Comparison of ENCODE assay signal across 17 cellular contexts in the genomic region with DNA sequence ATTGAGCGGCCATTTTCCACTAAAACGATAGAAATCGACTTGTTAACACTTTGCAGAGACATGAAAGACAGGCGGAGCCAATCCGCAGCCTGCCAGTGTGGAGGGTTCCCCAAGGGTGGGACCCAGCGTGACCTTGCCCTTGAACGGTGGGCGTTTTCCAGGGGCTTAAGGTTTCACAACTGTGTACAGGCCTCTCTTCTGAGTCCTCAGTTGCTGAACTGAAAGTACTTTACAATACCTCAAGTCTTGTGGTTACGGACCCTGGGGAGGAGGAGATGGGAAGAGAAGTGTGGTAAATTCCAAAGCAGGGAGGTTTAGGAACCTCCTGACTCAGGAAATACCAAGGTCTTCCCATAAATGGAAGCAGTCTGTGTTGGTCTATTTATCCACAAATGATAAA.
DNase-seq lines count a peak whose midpoint lies in the region; ATAC-seq and TF ChIP-seq lines count a peak whose summit lies in the region.
"Had no signal": no experiment of that assay in that cellular context is flagged by ENCODE, and none has a peak within 500 bp of the region (broad histone marks: within the 10 kb centered on the region; RNA-seq: fewer than 3 reads in every experiment).

No MANE protein-coding gene starts in this region.

- H3K9me3 Mint-ChIP-seq in activated CD4-positive, alpha-beta T cell treated with anti-CD3 and anti-CD28 coated beads for 36 hours (ENCODE audit: low read depth), result no peaks in the 10 kb centered on the region
- H3K9me3 Mint-ChIP-seq in activated CD4-positive, alpha-beta T cell treated with anti-CD3 and anti-CD28 coated beads, Interleukin-2, amount 10 ng/mL, durations not matched to agents 24 days and 14 days, result no peaks in the 10 kb centered on the region
- H3K9me3 Mint-ChIP-seq: stimulated activated memory B cell treated with anti-CD40 and anti-IgM and Interleukin-4, amounts not matched to agents 10 μg/mL and 1 μg/mL and 100 μg/mL, for 72 hours; T-cell had no signal

- in situ Hi-C loops in astrocyte of the cerebellum (cut with HindIII; ENCODE audit: low sequenced_read_pairs), result no loop called here
- in situ Hi-C loops in HAP-1 (cut with MboI; ENCODE audit: low sequenced_read_pairs), result loop anchor here (10.0 kb wide), 1 partner anchor 460 kb away; no protein-coding TSS in a partner anchor

- no peaks in the 10 kb centered on the region for H3K27me3 Mint-ChIP-seq in activated CD4-positive, alpha-beta T cell treated with anti-CD3 and anti-CD28 coated beads for 36 hours
- H3K27me3 Mint-ChIP-seq in activated CD4-positive, alpha-beta T cell treated with anti-CD3 and anti-CD28 coated beads, Interleukin-2, amount 10 ng/mL, durations not matched to agents 24 days and 14 days, result no peaks in the 10 kb centered on the region
- H3K27me3 Mint-ChIP-seq: T-cell had no signal

- peak overlapping the region; percentile 55 for H3K27ac Mint-ChIP-seq in activated CD4-positive, alpha-beta T cell treated with anti-CD3 and anti-CD28 coated beads for 36 hours
- no peak overlapping the region for H3K27ac Mint-ChIP-seq in activated CD4-positive, alpha-beta T cell treated with anti-CD3 and anti-CD28 coated beads, Interleukin-2, amount 10 ng/mL, durations not matched to agents 24 days and 14 days
- H3K27ac Mint-ChIP-seq: stimulated activated memory B cell treated with anti-CD40 and anti-IgM and Interleukin-4, amounts not matched to agents 10 μg/mL and 1 μg/mL and 100 μg/mL, for 72 hours; T-cell had no signal

- H3K4me1 ChIP-seq in HAP-1, result no peaks in the 10 kb centered on the region
- H3K4me1 ChIP-seq: adrenal gland, gastrocnemius medialis, Peyer's patch, spleen had no signal

- no peak for ATAC-seq in activated CD4-positive, alpha-beta T cell treated with anti-CD3 and anti-CD28 coated beads for 36 hours
- ATAC-seq: gastrocnemius medialis had no signal

- H3K9me3 ChIP-seq in HAP-1, result no peaks in the 10 kb centered on the region
- H3K9me3 ChIP-seq: adrenal gland, gastrocnemius medialis, Peyer's patch, spleen, tibial nerve had no signal

- H3K4me1 Mint-ChIP-seq in activated CD4-positive, alpha-beta T cell treated with anti-CD3 and anti-CD28 coated beads for 36 hours, result peaks cover 16% of the 10 kb centered on the region
- H3K4me1 Mint-ChIP-seq in activated CD4-positive, alpha-beta T cell treated with anti-CD3 and anti-CD28 coated beads, Interleukin-2, amount 10 ng/mL, durations not matched to agents 24 days and 14 days, result peaks cover 9% of the 10 kb centered on the region

- H3K27me3 ChIP-seq in kidney epithelial cell (ENCODE audit: control insufficient read depth, insufficient read depth, low read length) (no peaks in the 10 kb centered on the region), HAP-1 (ENCODE audit: low read depth) (no peaks in the 10 kb centered on the region)
- H3K27me3 ChIP-seq: adrenal gland, gastrocnemius medialis, Peyer's patch, spleen, tibial nerve had no signal

- H3K36me3 Mint-ChIP-seq in activated CD4-positive, alpha-beta T cell treated with anti-CD3 and anti-CD28 coated beads for 36 hours (ENCODE audit: low read depth), result no peaks in the 10 kb centered on the region
- H3K36me3 Mint-ChIP-seq in activated CD4-positive, alpha-beta T cell treated with anti-CD3 and anti-CD28 coated beads, Interleukin-2, amount 10 ng/mL, durations not matched to agents 24 days and 14 days (ENCODE audit: low read depth), result peaks cover 4% of the 10 kb centered on the region
- H3K36me3 Mint-ChIP-seq: stimulated activated memory B cell treated with anti-CD40 and anti-IgM and Interleukin-4, amounts not matched to agents 10 μg/mL and 1 μg/mL and 100 μg/mL, for 72 hours had no signal

- TF ChIP-seq CTCF in astrocyte of the cerebellum (IDR thresholded peaks at IDR 0.05; ENCODE audit: low read depth, low read length, missing control alignments) (no peak), kidney epithelial cell (IDR thresholded peaks at IDR 0.05; ENCODE audit: insufficient read depth, low read length, poor library complexity, severe bottlenecking) (no peak)

- POLR2A ChIA-PET in activated CD4-positive, alpha-beta T cell treated with anti-CD3 and anti-CD28 coated beads for 36 hours (lab: Charles Lee), result no interaction called here

- no peak for DNase-seq in activated CD4-positive, alpha-beta T cell treated with anti-CD3 and anti-CD28 coated beads for 36 hours
- DNase-seq in activated CD4-positive, alpha-beta T cell treated with anti-CD3 and anti-CD28 coated beads, Interleukin-2, amount 10 ng/mL, durations not matched to agents 24 days and 14 days, result no peak
- peak; percentile 89 for DNase-seq in astrocyte of the cerebellum (ENCODE audit: low read depth)
- peak; percentile 28 for DNase-seq in kidney epithelial cell (ENCODE audit: low read depth)
- DNase-seq in germinal center (ENCODE audit: low spot score), result no peak
- no peak for DNase-seq in HAP-1 (ENCODE audit: low spot score in 2 of 2)
- no peak for DNase-seq in NCI-H748 (lab: John Stamatoyannopoulos, UW; ENCODE audit: unreplicated experiment)
- no peak for DNase-seq in NCI-H2171 (lab: John Stamatoyannopoulos, UW)
- DNase-seq: cerebellar nuclear complex, gastrocnemius medialis, spleen had no signal

- H3K4me3 Mint-ChIP-seq in activated CD4-positive, alpha-beta T cell treated with anti-CD3 and anti-CD28 coated beads for 36 hours, result no peak overlapping the region
- H3K4me3 Mint-ChIP-seq in activated CD4-positive, alpha-beta T cell treated with anti-CD3 and anti-CD28 coated beads, Interleukin-2, amount 10 ng/mL, durations not matched to agents 24 days and 14 days, result no peak overlapping the region
- H3K4me3 Mint-ChIP-seq: stimulated activated memory B cell treated with anti-CD40 and anti-IgM and Interleukin-4, amounts not matched to agents 10 μg/mL and 1 μg/mL and 100 μg/mL, for 72 hours; T-cell had no signal

- no peak overlapping the region for H3K4me3 ChIP-seq in astrocyte of the cerebellum (ENCODE audit: low read depth, low read length)
- H3K4me3 ChIP-seq in kidney epithelial cell (ENCODE audit: low read depth, low read length), result no peak overlapping the region
- no peak overlapping the region for H3K4me3 ChIP-seq in HAP-1
- H3K4me3 ChIP-seq: adrenal gland, gastrocnemius medialis, Peyer's patch, spleen, tibial nerve had no signal

- CTCF ChIA-PET in activated CD4-positive, alpha-beta T cell treated with anti-CD3 and anti-CD28 coated beads for 36 hours (lab: Charles Lee), result interaction anchor here (1.0 to 1.7 kb wide), 6 partner anchors 13 to 478 kb away, joined by 3 to 4 read pairs (median 3); no protein-coding TSS in a partner anchor

- H3K36me3 ChIP-seq in kidney epithelial cell (ENCODE audit: control insufficient read depth, insufficient read depth, low read length) (peaks cover under 1% of the 10 kb centered on the region), HAP-1 (replicated peaks) (no peaks in the 10 kb centered on the region)
- H3K36me3 ChIP-seq: adrenal gland, gastrocnemius medialis, Peyer's patch, spleen, tibial nerve, WERI-Rb-1 had no signal

- intact Hi-C loops in activated CD4-positive, alpha-beta T cell treated with anti-CD3 and anti-CD28 coated beads for 36 hours (cut with DNase I, micrococcal nuclease), result loop anchor here (1.0 to 10.0 kb wide), 6 partner anchors 30 to 684 kb away; partner anchors contain the start of gene RASGRF2 (in 1 of the 2)
- intact Hi-C loops in activated CD4-positive, alpha-beta T cell treated with anti-CD3 and anti-CD28 coated beads, Interleukin-2, amount 10 ng/mL, durations not matched to agents 24 days and 14 days (cut with micrococcal nuclease), result loop anchor here (1.0 to 10.0 kb wide), 2 partner anchors 200 to 479 kb away; partner anchors contain the start of gene RASGRF2

Comparison
In these comparisons a context has a peak if more than half of its experiments do, and no peak if none do; other contexts are left out.
1. DNase-seq: peak in astrocyte of the cerebellum (single experiment) and kidney epithelial cell (single experiment); none in activated CD4-positive, alpha-beta T cell treated with anti-CD3 and anti-CD28 coated beads for 36 hours (single experiment), activated CD4-positive, alpha-beta T cell treated with anti-CD3 and anti-CD28 coated beads, Interleukin-2, amount 10 ng/mL, durations not matched to agents 24 days and 14 days (single experiment), germinal center (single experiment), HAP-1 (0 of 2), NCI-H748 (single experiment) and NCI-H2171 (single experiment).